ENCODE assay signal across 9 cellular contexts in genomic region chr22:49437956-49438355, GRCh38.
"Had no signal": no experiment of that assay in that cellular context is flagged by ENCODE, and none has a peak within 500 bp of the region (broad histone marks: within the 10 kb centered on the region; RNA-seq: fewer than 3 reads in every experiment).

No MANE protein-coding gene starts in this region.

- FAIRE-seq: HTR-8/SVneo, K562 had no signal

- H3K4me1 Mint-ChIP-seq: GM23338 had no signal

- H2AFZ ChIP-seq: GM23338 had no signal

- H3K36me3 ChIP-seq: HAP-1 had no signal

- H3K4me2 ChIP-seq: GM23338 had no signal

- DNase-seq: H7, HFFc6, IMR-90, KG1 had no signal

- H3K27ac Mint-ChIP-seq: GM23338, HFFc6 had no signal

- ATAC-seq: GM23338, HCT116, K562 had no signal

- H3K4me3 ChIP-seq: GM23338, HAP-1, K562 had no signal

- H3K9me3 ChIP-seq: HAP-1 had no signal

- H3K4me3 Mint-ChIP-seq: GM23338, HFFc6 had no signal
